ENCODE assay signal across 8 cellular contexts in genomic region chr4:186472948-186473347, GRCh38.
A peak's percentile ranks its signal among the peaks of the same experiment; 100 is the strongest.
DNase-seq lines count a peak whose midpoint lies in the region; ATAC-seq and TF ChIP-seq lines count a peak whose summit lies in the region.

No MANE protein-coding gene starts in this region.

- H3K27me3 Mint-ChIP-seq in chondrocyte (ENCODE audit: low read depth) (peaks cover 14% of the 10 kb centered on the region), nephron (ENCODE audit: low read depth) (no peaks in the 10 kb centered on the region)

- TF ChIP-seq CTCF in chondrocyte (IDR thresholded peaks at IDR 0.05): peak; percentile 91
- peak; percentile 56 to 69 (median 56) for TF ChIP-seq CTCF in nephron (IDR thresholded peaks at IDR 0.05; ENCODE audit: unreplicated experiment in 3 of 3)

- DNase-seq in DMS53 treated with DMSO at 0.1 percent for 48 hours (lab: John Stamatoyannopoulos, UW; ENCODE audit: unreplicated experiment): peak; percentile 1
- peak; percentile 33 for DNase-seq in LoVo (ENCODE audit: low spot score)
- DNase-seq in chondrocyte (ENCODE audit: low spot score): no peak

- ATAC-seq in HG03354 (IDR thresholded peaks at IDR 0.05; ENCODE audit: poor library complexity, severe bottlenecking, unreplicated experiment) (no peak), HG02840 (IDR thresholded peaks at IDR 0.05; ENCODE audit: low FRiP score, unreplicated experiment) (no peak), GM18498 (IDR thresholded peaks at IDR 0.05; ENCODE audit: unreplicated experiment) (no peak), HG03175 (IDR thresholded peaks at IDR 0.05; ENCODE audit: unreplicated experiment) (no peak)

- H3K27ac Mint-ChIP-seq in chondrocyte (ENCODE audit: unreplicated experiment) (no peak overlapping the region), nephron (no peak overlapping the region)

- H3K9me3 Mint-ChIP-seq in chondrocyte (ENCODE audit: low read depth): no peaks in the 10 kb centered on the region
- H3K9me3 Mint-ChIP-seq in nephron: no peaks in the 10 kb centered on the region

- H3K36me3 Mint-ChIP-seq in chondrocyte (ENCODE audit: low read depth) (no peaks in the 10 kb centered on the region), nephron (ENCODE audit: low read depth) (no peaks in the 10 kb centered on the region)

- H3K4me3 Mint-ChIP-seq in chondrocyte (ENCODE audit: unreplicated experiment): no peak overlapping the region
- H3K4me3 Mint-ChIP-seq in nephron: no peak overlapping the region

- peaks cover 5% of the 10 kb centered on the region for H3K4me1 Mint-ChIP-seq in chondrocyte (ENCODE audit: low read depth)
- H3K4me1 Mint-ChIP-seq in nephron: no peaks in the 10 kb centered on the region
